8 cellular contexts compared by ENCODE assay signal in the genomic region with DNA sequence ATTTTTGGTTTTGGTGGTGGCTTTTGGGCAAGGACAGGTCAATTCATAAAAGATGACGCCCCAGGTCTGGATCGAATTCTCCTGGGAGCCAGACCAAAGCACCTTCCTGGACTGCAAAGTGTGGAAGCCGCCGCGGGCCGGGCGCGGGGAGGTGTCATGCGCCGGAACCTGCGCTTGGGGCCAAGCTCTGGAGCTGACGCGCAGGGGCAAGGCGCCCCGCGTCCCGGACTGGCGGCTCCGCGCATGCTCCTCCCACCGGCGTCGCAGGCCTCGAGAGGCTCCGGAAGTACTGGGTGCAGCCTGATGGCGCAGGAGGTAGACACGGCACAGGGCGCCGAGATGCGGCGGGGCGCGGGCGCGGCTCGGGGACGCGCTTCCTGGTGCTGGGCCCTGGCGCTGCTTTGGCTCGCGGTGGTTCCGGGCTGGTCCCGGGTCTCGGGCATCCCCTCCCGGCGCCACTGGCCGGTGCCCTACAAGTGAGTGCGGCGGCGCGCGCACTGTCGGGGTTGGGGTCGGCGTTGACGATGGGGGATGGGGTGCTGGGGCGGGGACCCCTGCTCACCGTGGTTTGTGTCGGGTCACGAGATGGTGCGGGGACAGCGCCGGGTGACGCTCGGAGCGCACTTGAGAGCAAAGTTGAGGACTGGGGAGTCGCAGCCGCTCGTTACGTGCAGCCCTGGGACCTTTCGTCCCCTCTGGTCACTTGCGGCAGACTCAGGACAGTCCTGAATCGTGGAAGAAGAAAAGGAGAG. TPM values are rescaled to one million over a fixed set of nuclear protein-coding genes. Genes with fewer than 3 reads are reported as not detected.
DNase-seq lines count a peak whose midpoint lies in the region; ATAC-seq and TF ChIP-seq lines count a peak whose summit lies in the region.

A gene (plus strand): TSS at position 286 of the 752 bp plus-strand sequence. CDS start 18 bp downstream, at position 304.

- H3K9me3 ChIP-seq in hepatocyte (ENCODE audit: low read depth) (no peaks in the 10 kb centered on the region), aorta (ENCODE audit: control insufficient read depth, low read length) (no peaks in the 10 kb centered on the region)

- H3K79me2 ChIP-seq in hepatocyte = peaks cover 25% of the 10 kb centered on the region

- H2AFZ ChIP-seq in hepatocyte = peak within 1 kb of the TSS; percentile 98

- no peak for TF ChIP-seq CTCF in hepatocyte (IDR thresholded peaks at IDR 0.05; ENCODE audit: poor library complexity)

- no peaks in the 10 kb centered on the region for H3K9me2 ChIP-seq in hepatocyte (replicated peaks; ENCODE audit: insufficient read depth)

- DNase-seq in NCI-H187 treated with DMSO at 0.1 percent for 48 hours (lab: John Stamatoyannopoulos, UW) = peak; percentile 57
- DNase-seq in T1000 (lab: John Stamatoyannopoulos, UW) = peak; percentile 49
- peak; percentile 97 for DNase-seq in astrocyte of the hippocampus (ENCODE audit: low read depth, low spot score)
- peak; percentile 97 for DNase-seq in hepatocyte (ENCODE audit: low spot score)
- peak; percentile 81 for DNase-seq in renal cortical epithelial cell (ENCODE audit: low read depth)
- peak; percentile 97 to 98 for DNase-seq in aorta

- H3K27ac ChIP-seq in hepatocyte (peak within 1 kb of the TSS; percentile 96), aorta (ENCODE audit: low read depth in 1 of 2, low read length in 2 of 2) (peak within 1 kb of the TSS; percentile 61 to 62)

- H4K20me1 ChIP-seq in hepatocyte (ENCODE audit: insufficient read depth, poor library complexity, severe bottlenecking) = no peaks in the 10 kb centered on the region

- H3K4me3 ChIP-seq in hepatocyte (peak within 1 kb of the TSS; percentile 47), aorta (ENCODE audit: low read length in 2 of 2) (peak within 1 kb of the TSS; percentile 50 to 71)

- H3K27me3 ChIP-seq in hepatocyte = no peaks in the 10 kb centered on the region
- no peaks in the 10 kb centered on the region for H3K27me3 ChIP-seq in aorta (ENCODE audit: control insufficient read depth in 1 of 2, insufficient read depth in 2 of 2, low read length in 1 of 2)

- intact Hi-C loops in aorta (cut with DNase I) = loop anchor here in 1 of 2 donors (10.0 kb wide), 1 partner anchor 167 kb away; no protein-coding TSS in a partner anchor

- H3K36me3 ChIP-seq in hepatocyte (replicated peaks; ENCODE audit: insufficient read depth, low read depth) = no peaks in the 10 kb centered on the region
- H3K36me3 ChIP-seq in aorta (ENCODE audit: control insufficient read depth in 1 of 2, insufficient read depth in 2 of 2, low read length in 1 of 2) = no peaks in the 10 kb centered on the region

- 2% methylated on average over 45 of the region's 73 CpGs for WGBS in hepatocyte (ENCODE audit: low lambda C conversion rate, missing lambda C conversion rate)
- WGBS in aorta, 2 donors = 1% methylated on average over 60 to 73 of the region's 73 CpGs

- H3K4me1 ChIP-seq in hepatocyte (ENCODE audit: insufficient read depth) (peaks cover 6% of the 10 kb centered on the region), aorta (ENCODE audit: control insufficient read depth in 1 of 2, insufficient read depth in 2 of 2, low read length in 2 of 2) (no peaks in the 10 kb centered on the region)

- ATAC-seq in GM18508 (IDR thresholded peaks at IDR 0.05; ENCODE audit: insufficient read depth, unreplicated experiment) = peak; percentile 85
- ATAC-seq in HG02970 (IDR thresholded peaks at IDR 0.05; ENCODE audit: low FRiP score, unreplicated experiment) = peak; percentile 97
- peak; percentile 98 for ATAC-seq in aorta (ENCODE audit: low FRiP score)

- H3K4me2 ChIP-seq in hepatocyte = peak within 1 kb of the TSS; percentile 87

RNA-seq across cellular contexts. Expression of the gene that starts here (rescaled TPM):
- total RNA-seq in hepatocyte (41.1 and 45.2 TPM in 2 replicates), renal cortical epithelial cell (43.4 and 62.4 TPM in 2 replicates), aorta (10 to 100 TPM; 21.4 to 31.7 TPM)
- polyA plus RNA-seq in hepatocyte (31.2 and 31.5 TPM in 2 replicates), aorta (10 to 100 TPM; 15.4 to 25.0 TPM)

Comparison
In these comparisons a context has a peak if more than half of its experiments do, and no peak if none do; other contexts are left out.
1. Peak in every context shown above with its lines: DNase-seq, ATAC-seq, H3K4me3 ChIP-seq and H3K27ac ChIP-seq.